Comparison of ENCODE assay signal across 10 cellular contexts in genomic region chr6:20706293-20707165, GRCh38.
DNase-seq lines count a peak whose midpoint lies in the region; TF ChIP-seq lines count a peak whose summit lies in the region.
"Had no signal": no experiment of that assay in that cellular context is flagged by ENCODE, and none has a peak within 500 bp of the region (broad histone marks: within the 10 kb centered on the region; RNA-seq: fewer than 3 reads in every experiment).

No MANE protein-coding gene starts in this region.

- H3K4me1 ChIP-seq in thyroid gland: peaks cover 0 to 6% of the 10 kb centered on the region in 2 donors

- H3K27ac ChIP-seq in thyroid gland: no peak overlapping the region

- no peak for TF ChIP-seq CTCF in thyroid gland (IDR thresholded peaks at IDR 0.05)

- TF ChIP-seq POLR2A in thyroid gland (IDR thresholded peaks at IDR 0.05): no peak

- no peaks in the 10 kb centered on the region for H3K9me3 ChIP-seq in thyroid gland

- intact Hi-C loops in thyroid gland (cut with DNase I): no loop called here

- no peaks in the 10 kb centered on the region for H3K27me3 ChIP-seq in thyroid gland

- WGBS in thyroid gland, 2 donors: 91 to 97% methylated on average over 2 of the region's 2 CpGs

- peak; percentile 16 to 38 for DNase-seq in NCI-H526 (lab: John Stamatoyannopoulos, UW)
- DNase-seq in NCI-H526 treated with DMSO at 0.1 percent for 48 hours (lab: John Stamatoyannopoulos, UW): no peak
- DNase-seq in NCI-H1436 treated with DMSO at 0.1 percent for 48 hours (lab: John Stamatoyannopoulos, UW): peak; percentile 97
- DNase-seq in SK-N-DZ (ENCODE audit: low spot score): peak; percentile 76
- DNase-seq in renal cortical epithelial cell (ENCODE audit: low read depth): peak; percentile 62
- no peak for DNase-seq in kidney glomerular epithelial cell (lab: John Stamatoyannopoulos, UW)
- DNase-seq in thyroid gland: no peak
- no peak for DNase-seq in HPDE6-E6E7 (ENCODE audit: extremely low spot score)
- DNase-seq: activated CD4-positive, alpha-beta T cell treated with anti-CD3 and anti-CD28 coated beads for 4 hours; nucleus accumbens had no signal

- H3K4me3 ChIP-seq in thyroid gland (replicated peaks in 1 of 3): no peak overlapping the region

- H3K36me3 ChIP-seq in thyroid gland: no peaks in the 10 kb centered on the region

Comparison
In these comparisons a context has a peak if more than half of its experiments do, and no peak if none do; other contexts are left out.
1. DNase-seq: peak in NCI-H526 (2 of 2), NCI-H1436 treated with DMSO at 0.1 percent for 48 hours (single experiment), SK-N-DZ (single experiment) and renal cortical epithelial cell (single experiment); none in NCI-H526 treated with DMSO at 0.1 percent for 48 hours (single experiment), kidney glomerular epithelial cell (single experiment), thyroid gland (0 of 2) and HPDE6-E6E7 (single experiment).